ENCODE assay signal across 8 cellular contexts in genomic region chr17:45585794-45586650, GRCh38.
A peak's percentile ranks its signal among the peaks of the same experiment; 100 is the strongest.
DNase-seq lines count a peak whose midpoint lies in the region; ATAC-seq and TF ChIP-seq lines count a peak whose summit lies in the region.
"Not testable (repeated sequence)": the region's sequence is repeated elsewhere in the genome, so short reads cannot be mapped to it uniquely, and the experiment has no call there.

No MANE protein-coding gene starts in this region.

- H3K27ac ChIP-seq in naive thymus-derived CD4-positive, alpha-beta T cell (ENCODE audit: low read depth, low read length): peak overlapping the region; percentile 85

- H3K27ac Mint-ChIP-seq in chondrocyte (ENCODE audit: unreplicated experiment): not testable (repeated sequence)
- peak overlapping the region in 8 of 9 donors; percentile 58 to 99 (median 94) for H3K27ac Mint-ChIP-seq in naive thymus-derived CD4-positive, alpha-beta T cell

- H3K36me3 Mint-ChIP-seq in chondrocyte (ENCODE audit: low read depth): not testable (repeated sequence)
- H3K36me3 Mint-ChIP-seq in naive thymus-derived CD4-positive, alpha-beta T cell: peaks cover 0 to 13% (median 9%) of the 10 kb centered on the region in 5 donors

- H3K36me3 ChIP-seq in BJ (ENCODE audit: control insufficient read depth, insufficient read depth, low read length); NT2/D1 (ENCODE audit: insufficient read depth, insufficient read length, low read length); naive thymus-derived CD4-positive, alpha-beta T cell (ENCODE audit: control insufficient read depth in 2 of 3, insufficient read depth in 3 of 3, low read length in 3 of 3): not testable (repeated sequence)

- CTCF ChIA-PET in BJ (lab: Yijun Ruan, JAX): interaction anchor here (0.6 to 0.8 kb wide), 5 partner anchors 407 to 675 kb away, joined by 3 read pairs; no protein-coding TSS in a partner anchor
- CTCF ChIA-PET in naive thymus-derived CD4-positive, alpha-beta T cell (lab: Charles Lee): interaction anchor here (0.6 kb wide), 1 partner anchor 674 kb away, joined by 5 read pairs; no protein-coding TSS in a partner anchor

- not testable (repeated sequence) for DNase-seq in BJ (ENCODE audit: low read depth); NT2/D1 (ENCODE audit: low read depth, low spot score); chondrocyte (ENCODE audit: low spot score)
- peak; percentile 70 for DNase-seq in activated CD8-positive, alpha-beta memory T cell treated with anti-CD3 and anti-CD28 coated beads, Interleukin-2, amount 50 U/mL, for 48 hours
- peak; percentile 79 for DNase-seq in left ventricle myocardium superior
- peak in 5 of 9 donors; percentile 29 to 53 (median 49) for DNase-seq in naive thymus-derived CD4-positive, alpha-beta T cell
- DNase-seq in stimulated activated CD8-positive, alpha-beta memory T cell treated with anti-CD3 and anti-CD28 coated beads, Interleukin-12 subunit alpha, Interleukin-12 subunit beta, amount 100 ng/mL, for 4 hours (ENCODE audit: low read depth): peak; percentile 19

- H3K9ac ChIP-seq in NT2/D1 (ENCODE audit: insufficient read length, low read depth): peak overlapping the region; percentile 64

- H3K9me3 Mint-ChIP-seq in chondrocyte (ENCODE audit: low read depth); naive thymus-derived CD4-positive, alpha-beta T cell: not testable (repeated sequence)

- H3K4me1 Mint-ChIP-seq in chondrocyte (ENCODE audit: low read depth): peaks cover 24% of the 10 kb centered on the region
- peaks cover 10 to 38% (median 35%) of the 10 kb centered on the region in 7 donors for H3K4me1 Mint-ChIP-seq in naive thymus-derived CD4-positive, alpha-beta T cell

- POLR2A ChIA-PET in BJ (lab: Charles Lee); naive thymus-derived CD4-positive, alpha-beta T cell (lab: Charles Lee): not testable (repeated sequence)

- intact Hi-C loops in left ventricle myocardium superior (cut with micrococcal nuclease): not testable (repeated sequence)
- intact Hi-C loops in naive thymus-derived CD4-positive, alpha-beta T cell (cut with micrococcal nuclease): loop anchor here in 1 of 2 donors (2.0 to 10.0 kb wide), 4 partner anchors 269 to 1339 kb away; partner anchors contain the start of genes GOSR2, HEXIM1 and MAP3K14

- not testable (repeated sequence) for TF ChIP-seq CTCF in BJ (IDR thresholded peaks at IDR 0.05; ENCODE audit: insufficient read depth, low read depth, low read length)
- peak; percentile 56 for TF ChIP-seq CTCF in chondrocyte (IDR thresholded peaks at IDR 0.05)

- not testable (repeated sequence) for H3K4me1 ChIP-seq in NT2/D1 (ENCODE audit: insufficient read depth, insufficient read length)
- H3K4me1 ChIP-seq in naive thymus-derived CD4-positive, alpha-beta T cell (ENCODE audit: control insufficient read depth in 2 of 2, insufficient read depth in 2 of 2, low read length in 2 of 2): peaks cover 5 to 11% of the 10 kb centered on the region in 2 donors

- H3K9me3 ChIP-seq in NT2/D1 (ENCODE audit: insufficient read depth, low read length); naive thymus-derived CD4-positive, alpha-beta T cell (ENCODE audit: control insufficient read depth in 2 of 3, low read length in 3 of 3): not testable (repeated sequence)

- H3K27me3 ChIP-seq in BJ (ENCODE audit: control insufficient read depth, insufficient read depth, low read length); NT2/D1 (ENCODE audit: insufficient read depth, insufficient read length); naive thymus-derived CD4-positive, alpha-beta T cell (ENCODE audit: control insufficient read depth in 2 of 2, insufficient read depth in 2 of 2, low read length in 2 of 2): not testable (repeated sequence)

- not testable (repeated sequence) for H3K27me3 Mint-ChIP-seq in chondrocyte (ENCODE audit: low read depth); naive thymus-derived CD4-positive, alpha-beta T cell

- H3K4me3 ChIP-seq in BJ (ENCODE audit: low read depth, low read length): peak overlapping the region; percentile 59
- H3K4me3 ChIP-seq in NT2/D1 (ENCODE audit: insufficient read length, low read depth): peak overlapping the region; percentile 70
- H3K4me3 ChIP-seq in naive thymus-derived CD4-positive, alpha-beta T cell (ENCODE audit: low read length): peak overlapping the region; percentile 81

- H3K4me3 Mint-ChIP-seq in chondrocyte (ENCODE audit: unreplicated experiment): peak overlapping the region; percentile 95
- peak overlapping the region; percentile 84 to 99 (median 96) for H3K4me3 Mint-ChIP-seq in naive thymus-derived CD4-positive, alpha-beta T cell

- ATAC-seq in GM19324 (IDR thresholded peaks at IDR 0.05; ENCODE audit: low FRiP score, unreplicated experiment) (peak; percentile 30), left ventricle myocardium superior (peak; percentile 88)
- peak; percentile 4 for ATAC-seq in naive thymus-derived CD4-positive, alpha-beta T cell

Comparison
In these comparisons a context has a peak if more than half of its experiments do, and no peak if none do; other contexts are left out.
1. ATAC-seq: peak in every context shown above with its lines; median percentile 88 in left ventricle myocardium superior; 30 in GM19324; 4 in naive thymus-derived CD4-positive, alpha-beta T cell.